ENCODE assay signal across 1 cellular context in the genomic region with DNA sequence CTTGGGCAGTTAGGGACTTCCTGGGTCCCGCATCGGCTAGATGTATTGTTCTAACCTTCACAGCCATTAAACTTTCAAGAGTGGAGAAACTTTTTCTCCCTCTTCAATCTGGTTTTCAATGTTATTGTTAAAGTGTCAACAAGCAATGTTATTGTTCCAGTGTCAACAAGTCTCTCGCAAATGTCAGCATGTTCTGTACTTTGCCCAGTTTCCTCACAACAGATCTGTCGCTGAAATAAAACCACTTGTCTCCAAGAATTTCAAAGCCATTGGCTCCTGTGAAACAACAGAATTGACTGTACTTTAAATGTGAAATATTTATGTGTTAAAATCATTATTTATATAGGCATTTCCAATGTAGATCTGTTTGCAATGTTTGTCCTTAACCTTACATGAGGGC.
TF ChIP-seq lines count a peak whose summit lies in the region.

No MANE protein-coding gene starts in this region.

TF ChIP-seq in HepG2, 621 proteins besides CTCF, POLR2A, EP300 and RAD21 (continued from another document):
- TF ChIP-seq, protein P1, sequence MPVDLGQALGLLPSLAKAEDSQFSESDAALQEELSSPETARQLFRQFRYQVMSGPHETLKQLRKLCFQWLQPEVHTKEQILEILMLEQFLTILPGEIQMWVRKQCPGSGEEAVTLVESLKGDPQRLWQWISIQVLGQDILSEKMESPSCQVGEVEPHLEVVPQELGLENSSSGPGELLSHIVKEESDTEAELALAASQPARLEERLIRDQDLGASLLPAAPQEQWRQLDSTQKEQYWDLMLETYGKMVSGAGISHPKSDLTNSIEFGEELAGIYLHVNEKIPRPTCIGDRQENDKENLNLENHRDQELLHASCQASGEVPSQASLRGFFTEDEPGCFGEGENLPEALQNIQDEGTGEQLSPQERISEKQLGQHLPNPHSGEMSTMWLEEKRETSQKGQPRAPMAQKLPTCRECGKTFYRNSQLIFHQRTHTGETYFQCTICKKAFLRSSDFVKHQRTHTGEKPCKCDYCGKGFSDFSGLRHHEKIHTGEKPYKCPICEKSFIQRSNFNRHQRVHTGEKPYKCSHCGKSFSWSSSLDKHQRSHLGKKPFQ (CRISPR knock-in tag; IDR thresholded peaks at IDR 0.05; ENCODE audit: insufficient replicate concordance), result no peak
- no peak for TF ChIP-seq IRF2 (CRISPR knock-in tag; IDR thresholded peaks at IDR 0.05)
- peak; percentile 90 for TF ChIP-seq SOX5 (CRISPR knock-in tag; IDR thresholded peaks at IDR 0.05; ENCODE audit: borderline replicate concordance)
- no peak for TF ChIP-seq ZNF652 (CRISPR knock-in tag; IDR thresholded peaks at IDR 0.05; ENCODE audit: borderline replicate concordance, low read depth)
- TF ChIP-seq, protein P2, sequence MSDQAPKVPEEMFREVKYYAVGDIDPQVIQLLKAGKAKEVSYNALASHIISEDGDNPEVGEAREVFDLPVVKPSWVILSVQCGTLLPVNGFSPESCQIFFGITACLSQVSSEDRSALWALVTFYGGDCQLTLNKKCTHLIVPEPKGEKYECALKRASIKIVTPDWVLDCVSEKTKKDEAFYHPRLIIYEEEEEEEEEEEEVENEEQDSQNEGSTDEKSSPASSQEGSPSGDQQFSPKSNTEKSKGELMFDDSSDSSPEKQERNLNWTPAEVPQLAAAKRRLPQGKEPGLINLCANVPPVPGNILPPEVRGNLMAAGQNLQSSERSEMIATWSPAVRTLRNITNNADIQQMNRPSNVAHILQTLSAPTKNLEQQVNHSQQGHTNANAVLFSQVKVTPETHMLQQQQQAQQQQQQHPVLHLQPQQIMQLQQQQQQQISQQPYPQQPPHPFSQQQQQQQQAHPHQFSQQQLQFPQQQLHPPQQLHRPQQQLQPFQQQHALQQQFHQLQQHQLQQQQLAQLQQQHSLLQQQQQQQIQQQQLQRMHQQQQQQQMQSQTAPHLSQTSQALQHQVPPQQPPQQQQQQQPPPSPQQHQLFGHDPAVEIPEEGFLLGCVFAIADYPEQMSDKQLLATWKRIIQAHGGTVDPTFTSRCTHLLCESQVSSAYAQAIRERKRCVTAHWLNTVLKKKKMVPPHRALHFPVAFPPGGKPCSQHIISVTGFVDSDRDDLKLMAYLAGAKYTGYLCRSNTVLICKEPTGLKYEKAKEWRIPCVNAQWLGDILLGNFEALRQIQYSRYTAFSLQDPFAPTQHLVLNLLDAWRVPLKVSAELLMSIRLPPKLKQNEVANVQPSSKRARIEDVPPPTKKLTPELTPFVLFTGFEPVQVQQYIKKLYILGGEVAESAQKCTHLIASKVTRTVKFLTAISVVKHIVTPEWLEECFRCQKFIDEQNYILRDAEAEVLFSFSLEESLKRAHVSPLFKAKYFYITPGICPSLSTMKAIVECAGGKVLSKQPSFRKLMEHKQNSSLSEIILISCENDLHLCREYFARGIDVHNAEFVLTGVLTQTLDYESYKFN (CRISPR knock-in tag; conservative IDR thresholded peaks at IDR 0.05), result peak; percentile 35; the same call in 1 of the 2 replicates
- TF ChIP-seq ATRX (CRISPR knock-in tag; IDR thresholded peaks at IDR 0.05; ENCODE audit: borderline replicate concordance), result no peak
- no peak for TF ChIP-seq THAP11 (CRISPR knock-in tag; IDR thresholded peaks at IDR 0.05)
- TF ChIP-seq TRIM24 (CRISPR knock-in tag; IDR thresholded peaks at IDR 0.05), result no peak
- TF ChIP-seq, protein P3, sequence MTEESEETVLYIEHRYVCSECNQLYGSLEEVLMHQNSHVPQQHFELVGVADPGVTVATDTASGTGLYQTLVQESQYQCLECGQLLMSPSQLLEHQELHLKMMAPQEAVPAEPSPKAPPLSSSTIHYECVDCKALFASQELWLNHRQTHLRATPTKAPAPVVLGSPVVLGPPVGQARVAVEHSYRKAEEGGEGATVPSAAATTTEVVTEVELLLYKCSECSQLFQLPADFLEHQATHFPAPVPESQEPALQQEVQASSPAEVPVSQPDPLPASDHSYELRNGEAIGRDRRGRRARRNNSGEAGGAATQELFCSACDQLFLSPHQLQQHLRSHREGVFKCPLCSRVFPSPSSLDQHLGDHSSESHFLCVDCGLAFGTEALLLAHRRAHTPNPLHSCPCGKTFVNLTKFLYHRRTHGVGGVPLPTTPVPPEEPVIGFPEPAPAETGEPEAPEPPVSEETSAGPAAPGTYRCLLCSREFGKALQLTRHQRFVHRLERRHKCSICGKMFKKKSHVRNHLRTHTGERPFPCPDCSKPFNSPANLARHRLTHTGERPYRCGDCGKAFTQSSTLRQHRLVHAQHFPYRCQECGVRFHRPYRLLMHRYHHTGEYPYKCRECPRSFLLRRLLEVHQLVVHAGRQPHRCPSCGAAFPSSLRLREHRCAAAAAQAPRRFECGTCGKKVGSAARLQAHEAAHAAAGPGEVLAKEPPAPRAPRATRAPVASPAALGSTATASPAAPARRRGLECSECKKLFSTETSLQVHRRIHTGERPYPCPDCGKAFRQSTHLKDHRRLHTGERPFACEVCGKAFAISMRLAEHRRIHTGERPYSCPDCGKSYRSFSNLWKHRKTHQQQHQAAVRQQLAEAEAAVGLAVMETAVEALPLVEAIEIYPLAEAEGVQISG (CRISPR knock-in tag; IDR thresholded peaks at IDR 0.05), result no peak
- TF ChIP-seq, protein P4, sequence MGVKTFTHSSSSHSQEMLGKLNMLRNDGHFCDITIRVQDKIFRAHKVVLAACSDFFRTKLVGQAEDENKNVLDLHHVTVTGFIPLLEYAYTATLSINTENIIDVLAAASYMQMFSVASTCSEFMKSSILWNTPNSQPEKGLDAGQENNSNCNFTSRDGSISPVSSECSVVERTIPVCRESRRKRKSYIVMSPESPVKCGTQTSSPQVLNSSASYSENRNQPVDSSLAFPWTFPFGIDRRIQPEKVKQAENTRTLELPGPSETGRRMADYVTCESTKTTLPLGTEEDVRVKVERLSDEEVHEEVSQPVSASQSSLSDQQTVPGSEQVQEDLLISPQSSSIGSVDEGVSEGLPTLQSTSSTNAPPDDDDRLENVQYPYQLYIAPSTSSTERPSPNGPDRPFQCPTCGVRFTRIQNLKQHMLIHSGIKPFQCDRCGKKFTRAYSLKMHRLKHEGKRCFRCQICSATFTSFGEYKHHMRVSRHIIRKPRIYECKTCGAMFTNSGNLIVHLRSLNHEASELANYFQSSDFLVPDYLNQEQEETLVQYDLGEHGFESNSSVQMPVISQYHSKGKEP (CRISPR knock-in tag; IDR thresholded peaks at IDR 0.05), result no peak
- TF ChIP-seq AHR (CRISPR knock-in tag; IDR thresholded peaks at IDR 0.05), result no peak
- no peak for TF ChIP-seq HOXA7 (CRISPR knock-in tag; IDR thresholded peaks at IDR 0.05)
- no peak for TF ChIP-seq ZFY (CRISPR knock-in tag; IDR thresholded peaks at IDR 0.05)
- no peak for TF ChIP-seq ZMYM4 (CRISPR knock-in tag; IDR thresholded peaks at IDR 0.05)
- no peak for TF ChIP-seq ZNF34 (CRISPR knock-in tag; IDR thresholded peaks at IDR 0.05; ENCODE audit: borderline replicate concordance)
- TF ChIP-seq ZNF350 (CRISPR knock-in tag; IDR thresholded peaks at IDR 0.05; ENCODE audit: borderline replicate concordance, low read depth), result no peak
- no peak for TF ChIP-seq ZNF496 (CRISPR knock-in tag; IDR thresholded peaks at IDR 0.05; ENCODE audit: insufficient replicate concordance)
- TF ChIP-seq CAMTA2 (CRISPR knock-in tag; IDR thresholded peaks at IDR 0.05; ENCODE audit: borderline replicate concordance), result no peak
- TF ChIP-seq SRSF4 (IDR thresholded peaks at IDR 0.05; ENCODE audit: low read depth, low read length, poor library complexity, severe bottlenecking), result no peak
- TF ChIP-seq TCF7 (IDR thresholded peaks at IDR 0.05; ENCODE audit: low read depth), result no peak
- no peak for TF ChIP-seq ZNF234 (CRISPR knock-in tag; conservative IDR thresholded peaks at IDR 0.05)
- TF ChIP-seq TSC22D2 (CRISPR knock-in tag; IDR thresholded peaks at IDR 0.05; ENCODE audit: borderline replicate concordance), result no peak
- TF ChIP-seq, protein P5, sequence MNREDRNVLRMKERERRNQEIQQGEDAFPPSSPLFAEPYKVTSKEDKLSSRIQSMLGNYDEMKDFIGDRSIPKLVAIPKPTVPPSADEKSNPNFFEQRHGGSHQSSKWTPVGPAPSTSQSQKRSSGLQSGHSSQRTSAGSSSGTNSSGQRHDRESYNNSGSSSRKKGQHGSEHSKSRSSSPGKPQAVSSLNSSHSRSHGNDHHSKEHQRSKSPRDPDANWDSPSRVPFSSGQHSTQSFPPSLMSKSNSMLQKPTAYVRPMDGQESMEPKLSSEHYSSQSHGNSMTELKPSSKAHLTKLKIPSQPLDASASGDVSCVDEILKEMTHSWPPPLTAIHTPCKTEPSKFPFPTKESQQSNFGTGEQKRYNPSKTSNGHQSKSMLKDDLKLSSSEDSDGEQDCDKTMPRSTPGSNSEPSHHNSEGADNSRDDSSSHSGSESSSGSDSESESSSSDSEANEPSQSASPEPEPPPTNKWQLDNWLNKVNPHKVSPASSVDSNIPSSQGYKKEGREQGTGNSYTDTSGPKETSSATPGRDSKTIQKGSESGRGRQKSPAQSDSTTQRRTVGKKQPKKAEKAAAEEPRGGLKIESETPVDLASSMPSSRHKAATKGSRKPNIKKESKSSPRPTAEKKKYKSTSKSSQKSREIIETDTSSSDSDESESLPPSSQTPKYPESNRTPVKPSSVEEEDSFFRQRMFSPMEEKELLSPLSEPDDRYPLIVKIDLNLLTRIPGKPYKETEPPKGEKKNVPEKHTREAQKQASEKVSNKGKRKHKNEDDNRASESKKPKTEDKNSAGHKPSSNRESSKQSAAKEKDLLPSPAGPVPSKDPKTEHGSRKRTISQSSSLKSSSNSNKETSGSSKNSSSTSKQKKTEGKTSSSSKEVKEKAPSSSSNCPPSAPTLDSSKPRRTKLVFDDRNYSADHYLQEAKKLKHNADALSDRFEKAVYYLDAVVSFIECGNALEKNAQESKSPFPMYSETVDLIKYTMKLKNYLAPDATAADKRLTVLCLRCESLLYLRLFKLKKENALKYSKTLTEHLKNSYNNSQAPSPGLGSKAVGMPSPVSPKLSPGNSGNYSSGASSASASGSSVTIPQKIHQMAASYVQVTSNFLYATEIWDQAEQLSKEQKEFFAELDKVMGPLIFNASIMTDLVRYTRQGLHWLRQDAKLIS (CRISPR knock-in tag; IDR thresholded peaks at IDR 0.05), result no peak
- TF ChIP-seq MAFG (CRISPR knock-in tag; IDR thresholded peaks at IDR 0.05), result no peak
- TF ChIP-seq ZNF644 (CRISPR knock-in tag; IDR thresholded peaks at IDR 0.05; ENCODE audit: low read depth), result no peak
- no peak for TF ChIP-seq RFXAP (CRISPR knock-in tag; IDR thresholded peaks at IDR 0.05; ENCODE audit: borderline replicate concordance)
- no peak for TF ChIP-seq ZNF382 (CRISPR knock-in tag; IDR thresholded peaks at IDR 0.05; ENCODE audit: borderline replicate concordance)
- TF ChIP-seq SOX13 (IDR thresholded peaks at IDR 0.05), result no peak
- peak in 1 of 2 experiments; percentile 82; a peak in 2 of 4 replicates for TF ChIP-seq SOX13 (CRISPR knock-in tag; conservative IDR thresholded peaks at IDR 0.05 in 1 of 2, IDR thresholded peaks at IDR 0.05 in 1 of 2)
- no peak for TF ChIP-seq ZSCAN12 (CRISPR knock-in tag; IDR thresholded peaks at IDR 0.05)
- 0 out of 2 replicates have a peak, but pooled peaks have one; percentile 13 for TF ChIP-seq HMG20A (CRISPR knock-in tag; IDR thresholded peaks at IDR 0.05; ENCODE audit: borderline replicate concordance)
- TF ChIP-seq ATM (IDR thresholded peaks at IDR 0.05; ENCODE audit: borderline replicate concordance), result no peak
- TF ChIP-seq GATAD2A (CRISPR knock-in tag; IDR thresholded peaks at IDR 0.05), result peak; percentile 51
- no peak for TF ChIP-seq FOXP1 (IDR thresholded peaks at IDR 0.05)
- TF ChIP-seq FOXP1 (CRISPR knock-in tag; IDR thresholded peaks at IDR 0.05), result peak; percentile 67; the same call in 1 of the 2 replicates
- TF ChIP-seq ZNF850 (CRISPR knock-in tag; conservative IDR thresholded peaks at IDR 0.05), result no peak
- no peak for TF ChIP-seq SP2 (CRISPR knock-in tag; IDR thresholded peaks at IDR 0.05)
- no peak for TF ChIP-seq SRY (CRISPR knock-in tag; IDR thresholded peaks at IDR 0.05)
- no peak for TF ChIP-seq ZFAT (CRISPR knock-in tag; conservative IDR thresholded peaks at IDR 0.05)
- peak; percentile 39; the same call in 1 of the 2 replicates for TF ChIP-seq FOXA1 (IDR thresholded peaks at IDR 0.05)
- peak; percentile 22; the same call in 1 of the 2 replicates for TF ChIP-seq FOXA1 (CRISPR knock-in tag; IDR thresholded peaks at IDR 0.05)
- no peak for TF ChIP-seq ZNF501 (CRISPR knock-in tag; IDR thresholded peaks at IDR 0.05)
- TF ChIP-seq SOX6 (IDR thresholded peaks at IDR 0.05), result no peak
- TF ChIP-seq SOX6 (CRISPR knock-in tag; IDR thresholded peaks at IDR 0.05), result peak; percentile 80
- TF ChIP-seq, protein P6, sequence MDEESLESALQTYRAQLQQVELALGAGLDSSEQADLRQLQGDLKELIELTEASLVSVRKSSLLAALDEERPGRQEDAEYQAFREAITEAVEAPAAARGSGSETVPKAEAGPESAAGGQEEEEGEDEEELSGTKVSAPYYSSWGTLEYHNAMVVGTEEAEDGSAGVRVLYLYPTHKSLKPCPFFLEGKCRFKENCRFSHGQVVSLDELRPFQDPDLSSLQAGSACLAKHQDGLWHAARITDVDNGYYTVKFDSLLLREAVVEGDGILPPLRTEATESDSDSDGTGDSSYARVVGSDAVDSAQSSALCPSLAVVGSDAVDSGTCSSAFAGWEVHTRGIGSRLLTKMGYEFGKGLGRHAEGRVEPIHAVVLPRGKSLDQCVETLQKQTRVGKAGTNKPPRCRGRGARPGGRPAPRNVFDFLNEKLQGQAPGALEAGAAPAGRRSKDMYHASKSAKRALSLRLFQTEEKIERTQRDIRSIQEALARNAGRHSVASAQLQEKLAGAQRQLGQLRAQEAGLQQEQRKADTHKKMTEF (CRISPR knock-in tag; IDR thresholded peaks at IDR 0.05), result peak; percentile 54; the same call in 1 of the 2 replicates
- TF ChIP-seq ZNF670 (CRISPR knock-in tag; IDR thresholded peaks at IDR 0.05; ENCODE audit: borderline replicate concordance), result no peak
- no peak for TF ChIP-seq SNAPC2 (CRISPR knock-in tag; IDR thresholded peaks at IDR 0.05)
- TF ChIP-seq ZNF138 (CRISPR knock-in tag; IDR thresholded peaks at IDR 0.05; ENCODE audit: low read depth), result no peak
- peak; percentile 81 for TF ChIP-seq FOXA3 (CRISPR knock-in tag; IDR thresholded peaks at IDR 0.05)
- no peak for TF ChIP-seq ZNF563 (CRISPR knock-in tag; IDR thresholded peaks at IDR 0.05)
- no peak for TF ChIP-seq AKAP8 (CRISPR knock-in tag; IDR thresholded peaks at IDR 0.05)
- TF ChIP-seq ZMYM3 (CRISPR knock-in tag; IDR thresholded peaks at IDR 0.05), result no peak
- no peak for TF ChIP-seq FOXJ3 (CRISPR knock-in tag; IDR thresholded peaks at IDR 0.05; ENCODE audit: borderline replicate concordance)
- no peak for TF ChIP-seq BRD4 (CRISPR knock-in tag; IDR thresholded peaks at IDR 0.05)
- no peak for TF ChIP-seq ZKSCAN8 (CRISPR knock-in tag; IDR thresholded peaks at IDR 0.05; ENCODE audit: borderline replicate concordance)
- no peak for TF ChIP-seq KAT2B (IDR thresholded peaks at IDR 0.05; ENCODE audit: borderline replicate concordance, low read depth, low read length)
